ENCODE assay signal across 21 cellular contexts in the genomic region with DNA sequence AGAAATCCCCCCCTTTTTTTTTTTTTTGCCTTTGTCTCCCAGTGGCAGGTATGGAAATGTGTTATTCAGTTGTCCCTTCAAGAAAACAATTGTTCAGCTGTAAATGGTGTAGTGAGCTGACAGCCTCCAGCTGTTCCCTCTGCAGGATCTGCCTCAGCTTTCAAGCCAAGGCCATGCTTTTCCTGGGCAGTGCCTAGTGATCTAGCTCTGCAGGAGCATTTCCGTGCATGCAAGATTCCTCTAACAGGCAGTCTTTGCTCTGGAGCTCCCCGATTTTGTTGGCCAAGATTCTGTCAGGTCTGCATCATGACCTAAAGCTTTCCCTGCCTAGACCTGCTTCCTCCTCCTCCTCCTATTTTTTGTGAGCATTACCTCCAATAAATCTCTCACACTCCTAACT.
DNase-seq lines count a peak whose midpoint lies in the region; ATAC-seq and TF ChIP-seq lines count a peak whose summit lies in the region.
"Had no signal": no experiment of that assay in that cellular context is flagged by ENCODE, and none has a peak within 500 bp of the region (broad histone marks: within the 10 kb centered on the region; RNA-seq: fewer than 3 reads in every experiment).

No MANE protein-coding gene starts in this region.

- no peak for TF ChIP-seq EP300 in upper lobe of left lung (IDR thresholded peaks at IDR 0.05)

- H3K36me3 ChIP-seq in mesendoderm (ENCODE audit: control insufficient read depth, insufficient read depth, low read length) (no peaks in the 10 kb centered on the region), upper lobe of left lung (no peaks in the 10 kb centered on the region)
- H3K36me3 ChIP-seq: SJSA1 had no signal

- no CpG with 5 or more reads among the region's 2 CpGs for WGBS in mesendoderm (ENCODE audit: extremely low coverage, insufficient coverage, low lambda C conversion rate)
- 40 to 49% methylated on average over 2 of the region's 2 CpGs for WGBS in upper lobe of left lung, 2 donors

- no peak overlapping the region for H3K4me2 ChIP-seq in mesendoderm (ENCODE audit: low read length)

- no peaks in the 10 kb centered on the region for H3K9me3 Mint-ChIP-seq in activated naive CD4-positive, alpha-beta T cell treated with anti-CD3 and anti-CD28 coated beads, Interleukin-2, amount 50 U/mL, for 72 hours
- H3K9me3 Mint-ChIP-seq: CD4-positive, alpha-beta T cell; mesothelial cell of epicardium; natural killer cell treated with Interleukin-12 subunit alpha and Interleukin-12 subunit beta and Interleukin-15 and Interleukin-18, amount 100 ng/mL, for 72 hours had no signal

- H3K18ac ChIP-seq in mesendoderm (ENCODE audit: low read length) = no peak overlapping the region

- H2BK15ac ChIP-seq in mesendoderm (replicated peaks; ENCODE audit: low read depth) = no peak overlapping the region

- H2BK5ac ChIP-seq in mesendoderm (ENCODE audit: low read length) = no peak overlapping the region

- no peak overlapping the region for H3K9ac ChIP-seq in mesendoderm (ENCODE audit: low read length)

- H2BK120ac ChIP-seq in mesendoderm (ENCODE audit: low read depth, low read length) = no peak overlapping the region

- no peak overlapping the region for H3K23ac ChIP-seq in mesendoderm (ENCODE audit: low read length)

- H3K56ac ChIP-seq in mesendoderm (ENCODE audit: low read length) = no peak overlapping the region

- no peak overlapping the region for H3K4me3 ChIP-seq in choroid plexus epithelial cell (ENCODE audit: low read depth, low read length)
- no peak overlapping the region for H3K4me3 ChIP-seq in mesendoderm (ENCODE audit: low read length)
- no peak overlapping the region for H3K4me3 ChIP-seq in upper lobe of left lung
- H3K4me3 ChIP-seq: dorsolateral prefrontal cortex, SJSA1 had no signal

- no peak overlapping the region for H3K27ac Mint-ChIP-seq in activated naive CD4-positive, alpha-beta T cell treated with anti-CD3 and anti-CD28 coated beads, Interleukin-2, amount 50 U/mL, for 72 hours
- H3K27ac Mint-ChIP-seq: CD4-positive, alpha-beta T cell; mesothelial cell of epicardium; natural killer cell treated with Interleukin-12 subunit alpha and Interleukin-12 subunit beta and Interleukin-15 and Interleukin-18, amount 100 ng/mL, for 72 hours had no signal

- H3K27me3 ChIP-seq in mesendoderm (ENCODE audit: insufficient read depth, low read length, poor library complexity) (no peaks in the 10 kb centered on the region), upper lobe of left lung (no peaks in the 10 kb centered on the region)
- H3K27me3 ChIP-seq: dorsolateral prefrontal cortex, SJSA1 had no signal

- H3K36me3 Mint-ChIP-seq in activated naive CD4-positive, alpha-beta T cell treated with anti-CD3 and anti-CD28 coated beads, Interleukin-2, amount 50 U/mL, for 72 hours = no peaks in the 10 kb centered on the region
- H3K36me3 Mint-ChIP-seq: mesothelial cell of epicardium; natural killer cell treated with Interleukin-12 subunit alpha and Interleukin-12 subunit beta and Interleukin-15 and Interleukin-18, amount 100 ng/mL, for 72 hours had no signal

- no peaks in the 10 kb centered on the region for H3K79me2 ChIP-seq in mesendoderm (ENCODE audit: control insufficient read depth, insufficient read depth, low read length)

- H3K4ac ChIP-seq in mesendoderm (ENCODE audit: low read depth, low read length) = no peak overlapping the region

- DNase-seq in ELF-1 (ENCODE audit: low read depth, low spot score) (peak; percentile 14), NCI-H1417 treated with DMSO at 0.1 percent for 48 hours (lab: John Stamatoyannopoulos, UW) (peak; percentile 7), choroid plexus epithelial cell (ENCODE audit: low read depth) (peak; percentile 18), mesendoderm (peak; percentile 59), upper lobe of left lung (no peak), NCI-H1436 treated with DMSO at 0.1 percent for 48 hours (lab: John Stamatoyannopoulos, UW) (no peak)
- no peak for DNase-seq in activated naive CD4-positive, alpha-beta T cell treated with anti-CD3 and anti-CD28 coated beads, Interleukin-2, amount 50 U/mL, for 72 hours (ENCODE audit: low spot score in 2 of 2)
- DNase-seq: activated CD8-positive, alpha-beta memory T cell treated with anti-CD3 and anti-CD28 coated beads, Interleukin-2, amount 50 U/mL, for 4 hours; activated effector memory CD4-positive, alpha-beta T cell treated with Interleukin-2 at 50 U/mL for 16 hours; CD4-positive, alpha-beta T cell; DMS53; dorsolateral prefrontal cortex; left colon; NCI-H2107; NCI-H774; stimulated activated CD4-positive, alpha-beta T cell treated with anti-CD3 and anti-CD28 coated beads, Interleukin-2, amount 100 ng/mL, for 24 hours; stimulated activated naive CD4-positive, alpha-beta T cell treated with Interleukin-2 at 50 U/mL for 16 hours had no signal

- H3K4me1 ChIP-seq in mesendoderm (ENCODE audit: control insufficient read depth, low read depth, low read length) (peaks cover 3% of the 10 kb centered on the region), upper lobe of left lung (no peaks in the 10 kb centered on the region)
- H3K4me1 ChIP-seq: SJSA1 had no signal

- H3K27ac ChIP-seq in mesendoderm (ENCODE audit: low read depth, low read length) (no peak overlapping the region), upper lobe of left lung (no peak overlapping the region)
- H3K27ac ChIP-seq: dorsolateral prefrontal cortex, SJSA1 had no signal

- no peak overlapping the region for H2AK5ac ChIP-seq in mesendoderm (ENCODE audit: low read length)

- ATAC-seq in upper lobe of left lung (ENCODE audit: low FRiP score in 2 of 2) (no peak), GM21576 (IDR thresholded peaks at IDR 0.05; ENCODE audit: unreplicated experiment) (no peak)
- ATAC-seq in activated naive CD4-positive, alpha-beta T cell treated with anti-CD3 and anti-CD28 coated beads, Interleukin-2, amount 50 U/mL, for 72 hours = no peak
- ATAC-seq: left colon; natural killer cell treated with Interleukin-12 subunit alpha and Interleukin-12 subunit beta and Interleukin-15 and Interleukin-18, amount 100 ng/mL, for 72 hours had no signal

- H3K79me1 ChIP-seq in mesendoderm (ENCODE audit: low read length) = no peaks in the 10 kb centered on the region

- H3K9me3 ChIP-seq in upper lobe of left lung = no peaks in the 10 kb centered on the region
- H3K9me3 ChIP-seq: SJSA1 had no signal

- H4K8ac ChIP-seq in mesendoderm (ENCODE audit: low read depth, low read length) = no peak overlapping the region

- H4K5ac ChIP-seq in mesendoderm (ENCODE audit: low read length) = no peak overlapping the region

- TF ChIP-seq POLR2A in upper lobe of left lung (IDR thresholded peaks at IDR 0.05) = no peak

- TF ChIP-seq CTCF in choroid plexus epithelial cell (conservative IDR thresholded peaks at IDR 0.05; ENCODE audit: low read depth, low read length) (no peak), upper lobe of left lung (IDR thresholded peaks at IDR 0.05) (no peak)

Comparison
In these comparisons a context has a peak if more than half of its experiments do, and no peak if none do; other contexts are left out.
1. DNase-seq: peak in ELF-1 (single experiment), NCI-H1417 treated with DMSO at 0.1 percent for 48 hours (single experiment), choroid plexus epithelial cell (single experiment) and mesendoderm (single experiment); none in upper lobe of left lung (0 of 2), NCI-H1436 treated with DMSO at 0.1 percent for 48 hours (single experiment) and activated naive CD4-positive, alpha-beta T cell treated with anti-CD3 and anti-CD28 coated beads, Interleukin-2, amount 50 U/mL, for 72 hours (0 of 2).